ENCODE assay signal across 21 cellular contexts in the genomic region with DNA sequence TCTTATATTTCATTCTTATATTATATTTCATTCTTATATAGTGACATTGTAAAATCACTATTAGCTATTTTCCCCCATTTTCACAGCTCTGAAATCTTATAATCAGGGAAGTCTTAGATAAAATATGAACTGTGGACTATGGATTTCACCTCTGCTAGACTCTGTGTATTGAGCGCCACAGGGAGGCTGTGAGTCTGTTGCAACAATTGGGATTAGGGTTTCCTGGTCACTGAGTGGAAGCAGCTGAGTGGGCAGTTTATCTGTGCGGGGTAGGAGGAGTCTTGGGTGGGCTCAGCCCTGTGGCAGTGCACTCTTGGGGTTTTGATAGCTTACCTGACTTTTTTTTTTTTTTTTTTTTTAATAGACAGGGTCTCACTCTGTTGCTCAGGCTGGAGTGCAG.
DNase-seq lines count a peak whose midpoint lies in the region; ATAC-seq, FAIRE-seq and TF ChIP-seq lines count a peak whose summit lies in the region.
"Had no signal": no experiment of that assay in that cellular context is flagged by ENCODE, and none has a peak within 500 bp of the region (broad histone marks: within the 10 kb centered on the region; RNA-seq: fewer than 3 reads in every experiment).

No MANE protein-coding gene starts in this region.

- no peak overlapping the region for H2BK5ac ChIP-seq in H9 (ENCODE audit: insufficient read length, low read length)

- ATAC-seq in HepG2 (peak; percentile 83), upper lobe of left lung (ENCODE audit: low FRiP score in 2 of 2) (no peak)
- ATAC-seq: CD8-positive, alpha-beta T cell had no signal

- H3K27ac Mint-ChIP-seq in H9 = no peak overlapping the region
- H3K27ac Mint-ChIP-seq: B cell; CD8-positive, alpha-beta T cell had no signal

- no peaks in the 10 kb centered on the region for H3K23me2 ChIP-seq in H9 (ENCODE audit: insufficient read length, low read depth, low read length, poor library complexity, severe bottlenecking)

- no CpG with 5 or more reads among the region's 2 CpGs for WGBS in H9 (ENCODE audit: extremely low coverage, insufficient read length, low lambda C conversion rate)
- WGBS in HepG2 (ENCODE audit: low lambda C conversion rate) = 13% methylated on average over 2 of the region's 2 CpGs
- 12 to 61% (median 48%) methylated on average over 2 of the region's 2 CpGs for WGBS in small intestine, 3 donors
- WGBS in upper lobe of left lung, 2 donors = 93 to 97% methylated on average over 2 of the region's 2 CpGs

- H3K27me3 ChIP-seq in H9 (ENCODE audit: insufficient read depth, low read length) (no peaks in the 10 kb centered on the region), ascending aorta (no peaks in the 10 kb centered on the region), HepG2 (ENCODE audit: control insufficient read depth in 1 of 2, insufficient read depth in 2 of 2, low read length in 2 of 2) (no peaks in the 10 kb centered on the region), small intestine (ENCODE audit: control insufficient read depth in 2 of 2, insufficient read depth in 2 of 2, low read length in 2 of 2) (no peaks in the 10 kb centered on the region), upper lobe of left lung (no peaks in the 10 kb centered on the region)
- H3K27me3 ChIP-seq: BLaER1 treated with 17β-estradiol and CSF1 and Interleukin-3, amounts not matched to agents 10 nM and 100 nM had no signal

- H3K79me2 ChIP-seq in H9 (ENCODE audit: insufficient read depth, low read length) (no peaks in the 10 kb centered on the region), HepG2 (ENCODE audit: insufficient read depth, low read length) (no peaks in the 10 kb centered on the region)

- POLR2A ChIA-PET in HepG2 (lab: Yijun Ruan, JAX) = no interaction called here

- H3T11ph ChIP-seq in H9 (ENCODE audit: low read length) = no peak overlapping the region

- no peak overlapping the region for H3K56ac ChIP-seq in H9 (ENCODE audit: insufficient read length, low read depth, low read length)

- intact Hi-C loops in ascending aorta (cut with DNase I) = loop anchor here (2.0 kb wide), 2 partner anchors 109 to 453 kb away; no protein-coding TSS in a partner anchor
- intact Hi-C loops in HepG2 (cut with micrococcal nuclease; ENCODE audit: unreplicated experiment) = no loop called here
- intact Hi-C loops in kidney (cut with DNase I) = no loop called here

- peaks cover 6 to 7% of the 10 kb centered on the region in 2 experiments for H3K4me1 Mint-ChIP-seq in H9

- CTCF ChIA-PET in HepG2 (lab: Yijun Ruan, JAX; ENCODE audit: low intra/inter-chr PET ratio, low total read pairs) = no interaction called here

- H3K9ac ChIP-seq in H9 (ENCODE audit: extremely low read depth, insufficient read length, low read length) (no peak overlapping the region), HepG2 (ENCODE audit: insufficient read depth, low read depth, low read length) (no peak overlapping the region), kidney (ENCODE audit: low read length in 2 of 2) (no peak overlapping the region)
- H3K9ac ChIP-seq: BLaER1 treated with 17β-estradiol and CSF1 and Interleukin-3, amounts not matched to agents 10 nM and 100 nM; GM23248 had no signal

- H4K8ac ChIP-seq in H9 (replicated peaks; ENCODE audit: insufficient read length, low read depth, low read length) = no peak overlapping the region

- H4K91ac ChIP-seq in H9 (ENCODE audit: insufficient read length, low read depth, low read length) = no peak overlapping the region

- no peaks in the 10 kb centered on the region; a peak in 1 of 5 replicates for H3K9me3 Mint-ChIP-seq in H9

- TF ChIP-seq RAD21 in HepG2 (CRISPR knock-in tag; IDR thresholded peaks at IDR 0.05) = no peak

- H3K4me2 ChIP-seq in H9 (ENCODE audit: insufficient read depth, insufficient read length, low read length) = no peak overlapping the region
- H3K4me2 ChIP-seq in HepG2 (ENCODE audit: low read depth, low read length) = no peak overlapping the region

- TF ChIP-seq CTCF in H9 (conservative IDR thresholded peaks at IDR 0.05) (no peak), ascending aorta (IDR thresholded peaks at IDR 0.05) (no peak), HepG2 (CRISPR knock-in tag; IDR thresholded peaks at IDR 0.05) (peak; percentile 27; the same call in 1 of the 2 replicates), upper lobe of left lung (IDR thresholded peaks at IDR 0.05) (no peak), kidney (IDR thresholded peaks at IDR 0.05; ENCODE audit: borderline replicate concordance, extremely low read depth, insufficient read depth) (no peak)

- H2AK5ac ChIP-seq in H9 (ENCODE audit: insufficient read length, low read length) = no peak overlapping the region

- H3K27me3 Mint-ChIP-seq in H9 (ENCODE audit: low read depth) = no peaks in the 10 kb centered on the region

- H3K4me3 ChIP-seq in ascending aorta (no peak overlapping the region), HepG2 (replicated peaks in 1 of 3; ENCODE audit: insufficient read depth in 1 of 3, low read depth in 2 of 3, low read length in 3 of 3) (no peak overlapping the region), small intestine (ENCODE audit: low read depth in 1 of 2, low read length in 2 of 2) (no peak overlapping the region), upper lobe of left lung (no peak overlapping the region), kidney (ENCODE audit: low read length in 2 of 2) (no peak overlapping the region)
- H3K4me3 ChIP-seq: BLaER1 treated with 17β-estradiol and CSF1 and Interleukin-3, amounts not matched to agents 10 nM and 100 nM; GM23248 had no signal

- no peak overlapping the region for H4K5ac ChIP-seq in H9 (ENCODE audit: insufficient read length, low read depth, low read length)

- H3K18ac ChIP-seq in H9 (ENCODE audit: insufficient read length, low read depth, low read length) = no peak overlapping the region

- no peak overlapping the region for H2AFZ ChIP-seq in H9 (ENCODE audit: low read length)
- no peak overlapping the region for H2AFZ ChIP-seq in HepG2 (ENCODE audit: low read length)
- H2AFZ ChIP-seq: GM23248 had no signal

- no peak overlapping the region for H3K4me3 Mint-ChIP-seq in H9
- H3K4me3 Mint-ChIP-seq: B cell; CD8-positive, alpha-beta T cell had no signal

- no peak overlapping the region for H3K14ac ChIP-seq in H9 (ENCODE audit: insufficient read depth, low read length)

- no peaks in the 10 kb centered on the region for H3K79me1 ChIP-seq in H9 (ENCODE audit: insufficient read depth, low read depth, low read length, poor library complexity, severe bottlenecking)

- H2BK12ac ChIP-seq in H9 (ENCODE audit: insufficient read length, low read depth, low read length) = peak overlapping the region; percentile 28

- in situ Hi-C loops in HepG2 (cut with HindIII; ENCODE audit: extremely low pct_ligation_motif_present, low pct_unique_long_range_greater_than_20kb) = no loop called here

- H3K36me3 ChIP-seq in ascending aorta = no peaks in the 10 kb centered on the region
- H3K36me3 ChIP-seq in HepG2 (replicated peaks in 1 of 2; ENCODE audit: control insufficient read depth in 1 of 2, insufficient read depth in 2 of 2, low read length in 2 of 2) = no peaks in the 10 kb centered on the region
- no peaks in the 10 kb centered on the region for H3K36me3 ChIP-seq in small intestine (ENCODE audit: control insufficient read depth in 2 of 2, insufficient read depth in 2 of 2, low read length in 2 of 2)
- H3K36me3 ChIP-seq in upper lobe of left lung = no peaks in the 10 kb centered on the region
- no peaks in the 10 kb centered on the region for H3K36me3 ChIP-seq in kidney (ENCODE audit: control insufficient read depth in 1 of 2, insufficient read depth in 2 of 2, low read length in 2 of 2)
- H3K36me3 ChIP-seq: BLaER1 treated with 17β-estradiol and CSF1 and Interleukin-3, amounts not matched to agents 10 nM and 100 nM had no signal

- no peak overlapping the region for H3K23ac ChIP-seq in H9 (ENCODE audit: insufficient read length, low read depth, low read length)

- no peak overlapping the region for H2BK120ac ChIP-seq in H9 (ENCODE audit: low read depth, low read length, poor library complexity, severe bottlenecking)

- TF ChIP-seq POLR2A in HepG2 (IDR thresholded peaks at IDR 0.05; ENCODE audit: insufficient read depth in 1 of 2, low read depth in 2 of 2, low read length in 2 of 2) = no peak
- TF ChIP-seq POLR2A in upper lobe of left lung (IDR thresholded peaks at IDR 0.05) = no peak

- H4K20me1 ChIP-seq in H9 (ENCODE audit: control insufficient read depth, insufficient read depth, insufficient read length) (no peaks in the 10 kb centered on the region), HepG2 (ENCODE audit: insufficient read depth, low read length) (no peaks in the 10 kb centered on the region)
- H4K20me1 ChIP-seq: BLaER1 treated with 17β-estradiol and CSF1 and Interleukin-3, amounts not matched to agents 10 nM and 100 nM had no signal

- H3K9me3 ChIP-seq in H9 (ENCODE audit: control insufficient read depth, low read depth, low read length) = no peaks in the 10 kb centered on the region
- H3K9me3 ChIP-seq in ascending aorta = no peaks in the 10 kb centered on the region
- peaks cover 14% of the 10 kb centered on the region for H3K9me3 ChIP-seq in HepG2 (ENCODE audit: low read length)
- H3K9me3 ChIP-seq in small intestine (ENCODE audit: control insufficient read depth, low read depth) = no peaks in the 10 kb centered on the region
- H3K9me3 ChIP-seq in upper lobe of left lung = no peaks in the 10 kb centered on the region
- no peaks in the 10 kb centered on the region for H3K9me3 ChIP-seq in kidney (ENCODE audit: control insufficient read depth in 1 of 2, low read length in 2 of 2)

- H2BK20ac ChIP-seq in H9 (ENCODE audit: low read depth, low read length, poor library complexity, severe bottlenecking) = no peak overlapping the region

- H3K27ac ChIP-seq in H9 (ENCODE audit: insufficient read length, low read depth, low read length) = no peak overlapping the region
- peak overlapping the region; percentile 76 to 89 for H3K27ac ChIP-seq in ascending aorta
- no peak overlapping the region for H3K27ac ChIP-seq in HepG2 (ENCODE audit: extremely low read length, insufficient read depth, low read length)
- H3K27ac ChIP-seq in small intestine (ENCODE audit: low read depth in 1 of 2, low read length in 1 of 2) = no peak overlapping the region
- H3K27ac ChIP-seq in upper lobe of left lung = no peak overlapping the region
- no peak overlapping the region for H3K27ac ChIP-seq in kidney (ENCODE audit: low read depth in 2 of 2, low read length in 2 of 2)
- H3K27ac ChIP-seq: GM23248 had no signal

- no peaks in the 10 kb centered on the region for H3K36me3 Mint-ChIP-seq in H9 (ENCODE audit: insufficient read depth in 1 of 3, low read depth in 3 of 3)
- H3K36me3 Mint-ChIP-seq: CD8-positive, alpha-beta T cell had no signal

- peaks cover 5% of the 10 kb centered on the region; the same call in 1 of the 2 replicates for H3K4me1 ChIP-seq in H9 (ENCODE audit: insufficient read depth, low read length)
- peaks cover 0 to 24% of the 10 kb centered on the region in 2 donors for H3K4me1 ChIP-seq in ascending aorta
- H3K4me1 ChIP-seq in HepG2 (ENCODE audit: insufficient read depth, low read length) = peaks cover 49% of the 10 kb centered on the region
- peaks cover 0 to 5% of the 10 kb centered on the region in 2 donors for H3K4me1 ChIP-seq in small intestine (ENCODE audit: control insufficient read depth in 2 of 2, insufficient read depth in 1 of 2, low read depth in 1 of 2, low read length in 1 of 2)
- peaks cover 13 to 19% (median 16%) of the 10 kb centered on the region in 4 donors for H3K4me1 ChIP-seq in upper lobe of left lung
- peaks cover 0 to 4% of the 10 kb centered on the region in 2 donors for H3K4me1 ChIP-seq in kidney (ENCODE audit: control insufficient read depth in 1 of 2, insufficient read depth in 1 of 2, low read depth in 1 of 2, low read length in 2 of 2)

- no peak overlapping the region for H2BK15ac ChIP-seq in H9 (ENCODE audit: low read depth, low read length)

- no TSS peak for BruUV-seq in HepG2 (replicated peaks; lab: Mats Ljungman, UMichigan)

- FAIRE-seq in HepG2 (lab: Jason Lieb, UNC) = no peak
- FAIRE-seq in small intestine (lab: Jason Lieb, UNC) = no peak
- no peak for FAIRE-seq in RCC 7860 (lab: Jason Lieb, UNC)
- FAIRE-seq in kidney (lab: Jason Lieb, UNC) = no peak
- FAIRE-seq: G401.6, GM12891, GM19239, H54 had no signal

- no peak for DNase-seq in H9
- DNase-seq in ascending aorta (ENCODE audit: low spot score in 2 of 2) = no peak
- DNase-seq in HepG2 (ENCODE audit: low spot score) = peak; percentile 18
- DNase-seq in small intestine = peak; percentile 70
- no peak for DNase-seq in DMS114 treated with DMSO at 0.1 percent for 48 hours (lab: John Stamatoyannopoulos, UW; ENCODE audit: unreplicated experiment)
- DNase-seq in upper lobe of left lung = no peak
- DNase-seq in RCC 7860 (ENCODE audit: low spot score) = no peak
- DNase-seq in kidney = no peak
- DNase-seq: 8988T; CD8-positive, alpha-beta T cell; COR-L47; DMS 273 treated with DMSO at 0.1 percent for 48 hours; IMR-90; KBM-7 had no signal

- no peak for TF ChIP-seq EP300 in HepG2 (IDR thresholded peaks at IDR 0.05; ENCODE audit: low read depth in 2 of 2, low read length in 2 of 2)
- TF ChIP-seq EP300 in HepG2 (CRISPR knock-in tag; IDR thresholded peaks at IDR 0.05; ENCODE audit: borderline replicate concordance) = no peak
- TF ChIP-seq EP300 in upper lobe of left lung (IDR thresholded peaks at IDR 0.05) = no peak

- H3K4ac ChIP-seq in H9 (ENCODE audit: low read depth, low read length) = no peak overlapping the region

Comparison
In these comparisons a context has a peak if more than half of its experiments do, and no peak if none do; other contexts are left out.
1. DNase-seq: peak in HepG2 (single experiment) and small intestine (single experiment); none in H9 (single experiment), ascending aorta (0 of 2), DMS114 treated with DMSO at 0.1 percent for 48 hours (single experiment), upper lobe of left lung (0 of 2), RCC 7860 (single experiment) and kidney (single experiment).
2. H3K27ac ChIP-seq: peak in ascending aorta (2 of 2); none in H9 (single experiment), HepG2 (single experiment), small intestine (0 of 2), upper lobe of left lung (0 of 4) and kidney (0 of 2).